ENCODE assay signal across 27 cellular contexts in the genomic region with DNA sequence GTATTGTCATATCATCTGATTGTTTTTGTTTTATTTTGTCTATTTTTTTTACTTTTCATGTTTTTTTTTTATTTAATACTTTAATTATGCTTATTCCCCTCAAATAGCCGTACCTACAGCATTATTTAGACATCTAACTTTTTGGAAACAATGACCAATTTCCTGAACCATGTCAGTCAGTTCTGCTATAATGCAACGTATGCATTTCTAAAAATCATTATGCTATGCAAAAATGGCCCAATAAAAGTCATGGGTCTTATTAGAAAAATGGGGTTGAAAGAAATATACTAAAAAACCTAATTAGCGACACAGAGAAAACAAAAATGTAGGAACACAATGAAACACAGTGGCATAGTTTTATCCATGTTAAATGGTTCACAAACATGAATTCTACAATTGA.
"Had no signal": no experiment of that assay in that cellular context is flagged by ENCODE, and none has a peak within 500 bp of the region (broad histone marks: within the 10 kb centered on the region; RNA-seq: fewer than 3 reads in every experiment).

No MANE protein-coding gene starts in this region.

- H3K9me3 ChIP-seq: colonic mucosa, esophagus muscularis mucosa, esophagus squamous epithelium, gastrocnemius medialis, gastroesophageal sphincter, heart left ventricle, heart right ventricle had no signal

- ATAC-seq: effector memory CD8-positive, alpha-beta T cell; esophagus mucosa; foreskin keratinocyte; gastrocnemius medialis; gastroesophageal sphincter; heart left ventricle; heart right ventricle had no signal

- H3K4me1 ChIP-seq: colonic mucosa, esophagus muscularis mucosa, esophagus squamous epithelium, foreskin keratinocyte, gastrocnemius medialis, gastroesophageal sphincter, heart left ventricle, heart right ventricle had no signal

- H3K4me3 ChIP-seq: colonic mucosa, coronary artery, dorsolateral prefrontal cortex, esophagus muscularis mucosa, esophagus squamous epithelium, gastrocnemius medialis, gastroesophageal sphincter, heart left ventricle, heart right ventricle, hepatocyte had no signal

- H3K79me2 ChIP-seq: hepatocyte had no signal

- H3K36me3 ChIP-seq: colonic mucosa, esophagus muscularis mucosa, esophagus squamous epithelium, gastrocnemius medialis, gastroesophageal sphincter, heart left ventricle, heart right ventricle had no signal

- H2AFZ ChIP-seq: hepatocyte had no signal

- H3K27me3 ChIP-seq: colonic mucosa, esophagus muscularis mucosa, esophagus squamous epithelium, foreskin keratinocyte, gastrocnemius medialis, gastroesophageal sphincter, heart right ventricle, hepatocyte had no signal

- H3K27ac ChIP-seq: colonic mucosa, coronary artery, dorsolateral prefrontal cortex, epithelial cell of prostate, esophagus muscularis mucosa, esophagus squamous epithelium, foreskin keratinocyte, gastrocnemius medialis, gastroesophageal sphincter, heart left ventricle, heart right ventricle, hepatocyte had no signal

- DNase-seq: colonic mucosa; cortex of kidney; dermis blood vessel endothelial cell; dorsolateral prefrontal cortex; effector CD4-positive, alpha-beta T cell; effector CD8-positive, alpha-beta T cell; effector memory CD4-positive, alpha-beta T cell; effector memory CD8-positive, alpha-beta T cell; endodermal cell; erythroblast; esophagus squamous epithelium; foreskin fibroblast; foreskin keratinocyte; foreskin melanocyte; gastrocnemius medialis; glutamatergic neuron; head of caudate nucleus; heart left ventricle; heart right ventricle had no signal

- H3K4me2 ChIP-seq: hepatocyte had no signal

- FAIRE-seq: endometrium, endothelial cell of umbilical vein had no signal
